ENCODE assay signal across 8 cellular contexts in the genomic region with DNA sequence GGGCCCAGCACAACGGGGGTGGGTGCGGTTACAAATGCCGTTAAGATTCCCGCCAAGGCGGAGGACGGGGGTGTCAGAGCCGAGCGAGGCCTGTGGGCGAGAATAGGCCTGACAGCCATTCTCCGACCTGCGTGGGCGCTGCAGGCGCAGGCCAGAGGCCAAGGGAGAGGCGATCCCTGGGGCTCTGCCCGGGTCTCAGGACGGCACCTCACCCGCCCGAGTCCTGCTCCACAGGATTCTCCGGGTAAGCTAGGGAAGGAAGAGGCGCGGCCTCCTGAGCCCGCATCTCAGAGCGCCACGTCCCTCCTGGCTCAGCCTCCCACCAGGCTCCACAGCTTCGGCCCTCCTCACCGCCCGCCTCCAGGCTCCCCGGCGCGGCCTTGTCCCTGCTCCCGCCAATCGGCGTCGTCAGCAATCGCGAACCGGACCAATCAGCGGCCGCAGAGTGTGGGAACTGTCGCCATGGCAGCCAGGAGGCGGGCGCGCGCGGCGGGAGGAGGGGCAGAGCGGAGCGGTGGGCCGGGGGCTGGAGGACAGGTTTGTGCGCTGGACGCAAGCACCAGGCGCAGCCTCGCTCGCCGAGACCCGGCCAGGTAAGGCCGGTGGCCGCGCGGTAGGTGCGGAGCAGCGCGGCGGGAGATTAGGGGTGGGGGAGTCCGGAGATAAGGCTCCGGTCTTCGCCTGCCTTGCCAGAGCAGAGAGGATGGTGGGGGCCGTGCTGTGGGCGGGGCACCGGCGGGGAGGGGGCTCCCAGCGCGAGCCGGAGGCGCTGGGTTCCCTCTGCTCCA. TPM values are rescaled to one million over a fixed set of nuclear protein-coding genes. Genes with fewer than 3 reads are reported as not detected.
DNase-seq lines count a peak whose midpoint lies in the region; ATAC-seq and TF ChIP-seq lines count a peak whose summit lies in the region.

A gene (plus strand): TSS at position 504 of the 788 bp plus-strand sequence. CDS start 18,585 bp downstream, outside the sequence.

- H3K9me3 ChIP-seq in ascending aorta (no peaks in the 10 kb centered on the region), right cardiac atrium (ENCODE audit: control insufficient read depth, low read length) (no peaks in the 10 kb centered on the region), uterus (no peaks in the 10 kb centered on the region)

- peak within 1 kb of the TSS; percentile 94 for H3K4me3 Mint-ChIP-seq in T-helper 2 cell treated with Interferon-gamma antibody and Interleukin-4, amounts not matched to agents 5 μg/mL and 100 μg/mL, for 36 hours

- H3K27me3 Mint-ChIP-seq in T-helper 2 cell treated with Interferon-gamma antibody and Interleukin-4, amounts not matched to agents 5 μg/mL and 100 μg/mL, for 36 hours (ENCODE audit: low read depth): peaks cover 5% of the 10 kb centered on the region

- H3K27ac ChIP-seq in ascending aorta (peak within 1 kb of the TSS; percentile 86 to 92), right cardiac atrium (ENCODE audit: low read length) (peak within 1 kb of the TSS; percentile 79), uterus (peak within 1 kb of the TSS; percentile 87 to 90)

- TF ChIP-seq CTCF in ascending aorta (IDR thresholded peaks at IDR 0.05) (no peak), uterus (IDR thresholded peaks at IDR 0.05) (peak in 2 of 4 experiments; percentile 8 to 11)

- H3K36me3 ChIP-seq in ascending aorta (no peaks in the 10 kb centered on the region), uterus (no peaks in the 10 kb centered on the region)

- ATAC-seq in GM18502 (IDR thresholded peaks at IDR 0.05; ENCODE audit: poor library complexity, unreplicated experiment) (peak; percentile 98), HG02970 (IDR thresholded peaks at IDR 0.05; ENCODE audit: low FRiP score, unreplicated experiment) (peak; percentile 99), right cardiac atrium (peak; percentile 99)

- H3K27me3 ChIP-seq in ascending aorta (no peaks in the 10 kb centered on the region), right cardiac atrium (ENCODE audit: control insufficient read depth, insufficient read depth) (no peaks in the 10 kb centered on the region), uterus (no peaks in the 10 kb centered on the region)

- intact Hi-C loops in ascending aorta (cut with DNase I) (loop anchor here (1.0 to 5.0 kb wide), 5 partner anchors 68 to 1431 kb away; a partner anchor contains a TSS), right cardiac atrium (cut with DNase I) (no loop called here), uterus (cut with DNase I; ENCODE audit: low total_unique reads) (no loop called here)

- H3K27ac Mint-ChIP-seq in T-helper 2 cell treated with Interferon-gamma antibody and Interleukin-4, amounts not matched to agents 5 μg/mL and 100 μg/mL, for 36 hours: peak within 1 kb of the TSS; percentile 92

- WGBS in right cardiac atrium: under 1% methylated on average over 75 of the region's 75 CpGs

- no peaks in the 10 kb centered on the region for H3K9me3 Mint-ChIP-seq in T-helper 2 cell treated with Interferon-gamma antibody and Interleukin-4, amounts not matched to agents 5 μg/mL and 100 μg/mL, for 36 hours

- H3K4me1 ChIP-seq in ascending aorta (peaks cover 0 to 5% of the 10 kb centered on the region in 2 donors), right cardiac atrium (ENCODE audit: control insufficient read depth, insufficient read depth, low read length) (no peaks in the 10 kb centered on the region), uterus (no peaks in the 10 kb centered on the region)

- H3K4me3 ChIP-seq in ascending aorta (peak within 1 kb of the TSS; percentile 78 to 85), right cardiac atrium (ENCODE audit: low read length) (peak within 1 kb of the TSS; percentile 73), uterus (peak within 1 kb of the TSS; percentile 64 to 92)

- peaks cover 47% of the 10 kb centered on the region for H3K4me1 Mint-ChIP-seq in T-helper 2 cell treated with Interferon-gamma antibody and Interleukin-4, amounts not matched to agents 5 μg/mL and 100 μg/mL, for 36 hours (ENCODE audit: low read depth)

- TF ChIP-seq POLR2A in uterus (IDR thresholded peaks at IDR 0.05): peak; percentile 85 to 93

- peak; percentile 98 for DNase-seq in NCI-H1930 (lab: John Stamatoyannopoulos, UW)
- DNase-seq in T-helper 2 cell treated with Interferon-gamma antibody and Interleukin-4, amounts not matched to agents 5 μg/mL and 100 μg/mL, for 36 hours (ENCODE audit: low spot score): peak; percentile 95
- peak; percentile 88 to 97 for DNase-seq in ascending aorta (ENCODE audit: low spot score in 2 of 2)
- DNase-seq in right cardiac atrium: peak; percentile 99
- peak; percentile 89 for DNase-seq in pulmonary artery endothelial cell (ENCODE audit: low read depth, low spot score)
- DNase-seq in uterus: peak; percentile 96 to 97

- peaks cover 19% of the 10 kb centered on the region for H3K36me3 Mint-ChIP-seq in T-helper 2 cell treated with Interferon-gamma antibody and Interleukin-4, amounts not matched to agents 5 μg/mL and 100 μg/mL, for 36 hours (ENCODE audit: low read depth)

RNA-seq across cellular contexts. Expression of the gene that starts here (rescaled TPM):
- total RNA-seq in ascending aorta: 47.8 TPM
- 100 to 1,000 TPM; 118 to 172 (median 137) TPM for total RNA-seq in right cardiac atrium
- 135 TPM for polyA plus RNA-seq in right cardiac atrium
- total RNA-seq in pulmonary artery endothelial cell: 102 and 114 TPM in 2 replicates
- 100 to 1,000 TPM in 1 of 4 donors, 10 to 100 TPM in 3; 22.0 to 132 (median 68.3) TPM for total RNA-seq in uterus

Comparison
In these comparisons a context has a peak if more than half of its experiments do, and no peak if none do; other contexts are left out.
1. Peak in every context shown above with its lines: DNase-seq, ATAC-seq, H3K4me3 ChIP-seq and H3K27ac ChIP-seq.